35 cellular contexts compared by ENCODE assay signal in the genomic region with DNA sequence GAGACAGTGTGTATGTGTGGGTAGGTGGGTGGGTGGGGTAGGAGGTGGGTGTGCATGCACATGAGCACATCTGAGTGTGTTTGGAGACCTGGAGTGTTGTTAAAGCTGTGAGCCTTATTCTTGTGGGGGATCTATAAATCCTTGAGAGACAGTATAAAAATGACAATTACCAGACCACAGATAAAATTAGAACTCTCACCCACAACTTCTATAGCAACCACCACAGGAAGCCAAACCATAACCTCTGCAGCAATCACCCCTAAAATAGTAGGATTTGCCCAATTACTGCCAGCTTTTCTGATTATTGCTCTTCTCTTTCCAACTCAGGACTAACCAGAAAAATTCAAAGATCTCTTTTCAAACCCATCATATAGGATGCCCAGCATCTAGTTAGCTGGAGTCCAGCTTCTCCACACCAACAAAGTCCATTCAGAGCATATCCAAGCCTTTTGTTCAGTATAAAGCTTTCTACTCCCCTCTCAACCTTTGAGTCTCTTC.
A peak's percentile ranks its signal among the peaks of the same experiment; 100 is the strongest.
DNase-seq lines count a peak whose midpoint lies in the region; ATAC-seq, FAIRE-seq and TF ChIP-seq lines count a peak whose summit lies in the region.
"Had no signal": no experiment of that assay in that cellular context is flagged by ENCODE, and none has a peak within 500 bp of the region (broad histone marks: within the 10 kb centered on the region; RNA-seq: fewer than 3 reads in every experiment).

No MANE protein-coding gene starts in this region.

- DNase-seq in LHCN-M2 (ENCODE audit: low read depth) (peak; percentile 1), SIG-M5 (lab: John Stamatoyannopoulos, UW) (peak; percentile 17), H1 (ENCODE audit: low read depth in 1 of 2, low spot score in 2 of 2) (no peak), NCI-H1436 (lab: John Stamatoyannopoulos, UW) (no peak), occipital lobe (lab: John Stamatoyannopoulos, UW) (no peak)
- DNase-seq in activated T-cell treated with anti-CD3 and anti-CD28 coated beads, Interleukin-2, amount 50 U/mL, for 4 hours = no peak
- DNase-seq: activated CD4-positive, alpha-beta T cell treated with anti-CD3 and anti-CD28 coated beads, Interleukin-2, amount 50 U/mL, for 48 hours; activated CD4-positive, CD25-positive, alpha-beta regulatory T cell; activated gamma-delta T cell treated with Interleukin-2 at 50 U/mL for 16 hours; activated T-cell treated with anti-CD3 and anti-CD28 coated beads for 4 hours; amniotic stem cell; COR-L47; DMS79 treated with DMSO at 0.1 percent for 48 hours; effector CD8-positive, alpha-beta T cell; erythroblast; H7; head of caudate nucleus; left colon; mesenchymal stem cell; NCI-H1436 treated with DMSO at 0.1 percent for 48 hours; NCI-H2171; NCI-H526; nucleus accumbens; stimulated activated CD4-positive, alpha-beta T cell treated with anti-CD3 and anti-CD28 coated beads, Interleukin-1b, Interleukin-23, amount 100 ng/mL, for 48 hours; substantia nigra; T-helper 9 cell; upper lobe of left lung had no signal

- H3K18ac ChIP-seq in H1 (ENCODE audit: extremely low read depth, low read length) = no peak overlapping the region; the same call in 1 of the 2 replicates

- no peak for TF ChIP-seq CTCF in H1 (IDR thresholded peaks at IDR 0.05; ENCODE audit: control extremely low read depth in 1 of 3, insufficient read depth in 1 of 3, low read depth in 1 of 3, low read length in 3 of 3)

- H2AFZ ChIP-seq in H1 (ENCODE audit: low read length) = peak overlapping the region; percentile 65

- peaks cover 16 to 35% (median 27%) of the 10 kb centered on the region in 10 experiments for H3K4me1 ChIP-seq in BLaER1 treated with 17β-estradiol and CSF1 and Interleukin-3, amounts not matched to agents 10 nM and 100 nM
- peaks cover 0 to 6% (median 5%) of the 10 kb centered on the region in 4 experiments; a peak in 2 of 7 replicates for H3K4me1 ChIP-seq in H1 (replicated peaks in 1 of 4; ENCODE audit: control insufficient read depth in 3 of 4, insufficient read depth in 4 of 4, low read length in 3 of 4)
- H3K4me1 ChIP-seq: A549, breast epithelium, upper lobe of left lung had no signal

- H2BK15ac ChIP-seq in H1 (ENCODE audit: low read length) = no peak overlapping the region

- H3K4me1 Mint-ChIP-seq in activated T-cell treated with anti-CD3 and anti-CD28 coated beads, Interleukin-2, amount 50 U/mL, for 4 hours (ENCODE audit: low read depth) = peaks cover 7% of the 10 kb centered on the region
- H3K4me1 Mint-ChIP-seq: B cell had no signal

- peak overlapping the region in 7 of 11 experiments; percentile 15 to 65 (median 35); a peak in 10 of 22 replicates for H3K9ac ChIP-seq in BLaER1 treated with 17β-estradiol and CSF1 and Interleukin-3, amounts not matched to agents 10 nM and 100 nM
- H3K9ac ChIP-seq in H1 (replicated peaks in 1 of 4; ENCODE audit: extremely low read depth in 1 of 4, low read depth in 3 of 4, low read length in 3 of 4) = no peak overlapping the region

- H3K23ac ChIP-seq in H1 (ENCODE audit: insufficient read length) = no peak overlapping the region

- no peaks in the 10 kb centered on the region for H3K36me3 ChIP-seq in BLaER1 treated with 17β-estradiol and CSF1 and Interleukin-3, amounts not matched to agents 10 nM and 100 nM
- no peaks in the 10 kb centered on the region for H3K36me3 ChIP-seq in H1 (ENCODE audit: control insufficient read depth in 2 of 4, insufficient read depth in 4 of 4, low read length in 3 of 4)
- H3K36me3 ChIP-seq: breast epithelium, upper lobe of left lung had no signal

- no peak for TF ChIP-seq POLR2A in H1 (IDR thresholded peaks at IDR 0.05; ENCODE audit: control extremely low read depth in 1 of 2, low read depth in 2 of 2, low read length in 2 of 2)

- H3K9me3 ChIP-seq in BLaER1 treated with 17β-estradiol and CSF1 and Interleukin-3, amounts not matched to agents 10 nM and 100 nM (replicated peaks in 1 of 11) = no peaks in the 10 kb centered on the region; a peak in 2 of 22 replicates
- H3K9me3 ChIP-seq in H1 (ENCODE audit: insufficient read depth in 2 of 2, low read depth in 1 of 2, low read length in 1 of 2) = no peaks in the 10 kb centered on the region
- H3K9me3 ChIP-seq: A549, breast epithelium, upper lobe of left lung had no signal

- no peak overlapping the region for H3K14ac ChIP-seq in H1 (ENCODE audit: insufficient read length)

- H3K56ac ChIP-seq in H1 (replicated peaks; ENCODE audit: insufficient read length, low read depth, low read length) = no peak overlapping the region

- H3K27me3 Mint-ChIP-seq in activated T-cell treated with anti-CD3 and anti-CD28 coated beads, Interleukin-2, amount 50 U/mL, for 4 hours (ENCODE audit: low read depth) = peaks cover 2% of the 10 kb centered on the region
- H3K27me3 Mint-ChIP-seq: B cell had no signal

- no peak overlapping the region for H2BK12ac ChIP-seq in H1 (ENCODE audit: low read depth, low read length)

- no peaks in the 10 kb centered on the region for H3K79me2 ChIP-seq in H1 (ENCODE audit: control insufficient read depth in 1 of 2, insufficient read depth in 2 of 2, low read length in 2 of 2)

- H3K4ac ChIP-seq in H1 (replicated peaks; ENCODE audit: insufficient read length, low read depth, low read length) = no peak overlapping the region

- no peaks in the 10 kb centered on the region for H3K9me3 Mint-ChIP-seq in activated T-cell treated with anti-CD3 and anti-CD28 coated beads, Interleukin-2, amount 50 U/mL, for 4 hours

- H3K79me1 ChIP-seq in H1 (ENCODE audit: low read depth, low read length) = no peaks in the 10 kb centered on the region

- no peaks in the 10 kb centered on the region for H3K27me3 ChIP-seq in BLaER1 treated with 17β-estradiol and CSF1 and Interleukin-3, amounts not matched to agents 10 nM and 100 nM
- no peaks in the 10 kb centered on the region; a peak in 1 of 7 replicates for H3K27me3 ChIP-seq in H1 (replicated peaks in 1 of 4; ENCODE audit: control insufficient read depth in 3 of 4, extremely low read depth in 1 of 4, insufficient read depth in 3 of 4, low read length in 3 of 4)
- H3K27me3 ChIP-seq: breast epithelium, upper lobe of left lung had no signal

- H2BK5ac ChIP-seq in H1 (ENCODE audit: low read depth, low read length) = no peak overlapping the region

- peak overlapping the region; percentile 63 for H2BK120ac ChIP-seq in H1 (replicated peaks; ENCODE audit: low read depth, low read length)

- no peaks in the 10 kb centered on the region for H3K23me2 ChIP-seq in H1 (ENCODE audit: low read depth, low read length)

- TF ChIP-seq RAD21 in H1 (IDR thresholded peaks at IDR 0.05 in 1 of 2, conservative IDR thresholded peaks at IDR 0.05 in 1 of 2; ENCODE audit: low read depth in 2 of 2, low read length in 2 of 2) = no peak

- no peak overlapping the region for H2AK5ac ChIP-seq in H1 (ENCODE audit: low read depth, low read length)

- no peak for ATAC-seq in HG02885 (IDR thresholded peaks at IDR 0.05; ENCODE audit: poor library complexity, unreplicated experiment)
- no peak for ATAC-seq in activated T-cell treated with anti-CD3 and anti-CD28 coated beads, Interleukin-2, amount 50 U/mL, for 4 hours
- ATAC-seq: A549, left colon had no signal

- POLR2A ChIA-PET in H1 (lab: Charles Lee; ENCODE audit: partially characterized antibody) = no interaction called here

- peak overlapping the region; percentile 25 for H4K91ac ChIP-seq in H1 (replicated peaks; ENCODE audit: insufficient read length, low read length)

- H3K4me2 ChIP-seq in BLaER1 treated with 17β-estradiol and CSF1 and Interleukin-3, amounts not matched to agents 10 nM and 100 nM = peak overlapping the region; percentile 37 to 83 (median 75)
- no peak overlapping the region for H3K4me2 ChIP-seq in H1 (ENCODE audit: insufficient read depth in 1 of 2, low read depth in 2 of 2, low read length in 2 of 2)
- H3K4me2 ChIP-seq: A549 had no signal

- H3K4me3 Mint-ChIP-seq in activated T-cell treated with anti-CD3 and anti-CD28 coated beads, Interleukin-2, amount 50 U/mL, for 4 hours = no peak overlapping the region
- H3K4me3 Mint-ChIP-seq: B cell had no signal

- H3K27ac ChIP-seq in BLaER1 treated with 17β-estradiol and CSF1 and Interleukin-3, amounts not matched to agents 10 nM and 100 nM = peak overlapping the region in 8 of 11 experiments; percentile 58 to 80 (median 64); a peak in 16 of 22 replicates
- no peak overlapping the region for H3K27ac ChIP-seq in H1 (ENCODE audit: low read depth, low read length)
- H3K27ac ChIP-seq: A549, breast epithelium, skin epidermis, upper lobe of left lung had no signal

- no peaks in the 10 kb centered on the region for H4K20me1 ChIP-seq in BLaER1 treated with 17β-estradiol and CSF1 and Interleukin-3, amounts not matched to agents 10 nM and 100 nM
- no peaks in the 10 kb centered on the region for H4K20me1 ChIP-seq in H1 (replicated peaks in 1 of 2; ENCODE audit: control insufficient read depth in 1 of 2, insufficient read depth in 2 of 2, low read length in 2 of 2)

- no peak overlapping the region for H4K5ac ChIP-seq in H1 (ENCODE audit: insufficient read length, low read depth, low read length)

- H2BK20ac ChIP-seq in H1 (ENCODE audit: low read length) = 0 out of 2 replicates have a peak overlapping the region, but pooled peaks have one; percentile 50

- CTCF ChIA-PET in H1 (lab: Charles Lee; ENCODE audit: partially characterized antibody) = no interaction called here

- H3K36me3 Mint-ChIP-seq in activated T-cell treated with anti-CD3 and anti-CD28 coated beads, Interleukin-2, amount 50 U/mL, for 4 hours (ENCODE audit: insufficient read depth) = no peaks in the 10 kb centered on the region

- FAIRE-seq in H1 (lab: Jason Lieb, UNC) = no peak
- FAIRE-seq: A549, colon, GM12891 had no signal

- H3K4me3 ChIP-seq in BLaER1 treated with 17β-estradiol and CSF1 and Interleukin-3, amounts not matched to agents 10 nM and 100 nM = peak overlapping the region in 5 of 10 experiments; percentile 7 to 40 (median 31); a peak in 5 of 20 replicates
- no peak overlapping the region for H3K4me3 ChIP-seq in H1 (ENCODE audit: extremely low read depth in 1 of 4, insufficient read depth in 2 of 4, low read depth in 3 of 4, low read length in 4 of 4)
- H3K4me3 ChIP-seq: A549, breast epithelium, skin epidermis, upper lobe of left lung had no signal

- no peak overlapping the region for H4K8ac ChIP-seq in H1 (ENCODE audit: extremely low read depth, insufficient read depth, low read length)

- TF ChIP-seq EP300 in H1 (IDR thresholded peaks at IDR 0.05; ENCODE audit: borderline replicate concordance in 1 of 2, low read depth in 2 of 2, low read length in 2 of 2) = no peak

TF ChIP-seq in H1, 55 proteins besides CTCF, POLR2A, EP300 and RAD21 (continues in another document):
- no peak for TF ChIP-seq SUZ12 (IDR thresholded peaks at IDR 0.05; ENCODE audit: low read length)
- TF ChIP-seq, protein P1, sequence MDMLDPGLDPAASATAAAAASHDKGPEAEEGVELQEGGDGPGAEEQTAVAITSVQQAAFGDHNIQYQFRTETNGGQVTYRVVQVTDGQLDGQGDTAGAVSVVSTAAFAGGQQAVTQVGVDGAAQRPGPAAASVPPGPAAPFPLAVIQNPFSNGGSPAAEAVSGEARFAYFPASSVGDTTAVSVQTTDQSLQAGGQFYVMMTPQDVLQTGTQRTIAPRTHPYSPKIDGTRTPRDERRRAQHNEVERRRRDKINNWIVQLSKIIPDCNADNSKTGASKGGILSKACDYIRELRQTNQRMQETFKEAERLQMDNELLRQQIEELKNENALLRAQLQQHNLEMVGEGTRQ (IDR thresholded peaks at IDR 0.05; ENCODE audit: low read length) = no peak

Comparison
In these comparisons a context has a peak if more than half of its experiments do, and no peak if none do; other contexts are left out.
1. H3K4me2 ChIP-seq: peak in BLaER1 treated with 17β-estradiol and CSF1 and Interleukin-3, amounts not matched to agents 10 nM and 100 nM (11 of 11); none in H1 (0 of 2).
2. H3K9ac ChIP-seq: peak in BLaER1 treated with 17β-estradiol and CSF1 and Interleukin-3, amounts not matched to agents 10 nM and 100 nM (7 of 11); none in H1 (0 of 4).
3. DNase-seq: peak in LHCN-M2 (single experiment) and SIG-M5 (single experiment); none in H1 (0 of 2), NCI-H1436 (single experiment), occipital lobe (single experiment) and activated T-cell treated with anti-CD3 and anti-CD28 coated beads, Interleukin-2, amount 50 U/mL, for 4 hours (single experiment).